Comparison of ENCODE assay signal across 1 cellular context in the genomic region with DNA sequence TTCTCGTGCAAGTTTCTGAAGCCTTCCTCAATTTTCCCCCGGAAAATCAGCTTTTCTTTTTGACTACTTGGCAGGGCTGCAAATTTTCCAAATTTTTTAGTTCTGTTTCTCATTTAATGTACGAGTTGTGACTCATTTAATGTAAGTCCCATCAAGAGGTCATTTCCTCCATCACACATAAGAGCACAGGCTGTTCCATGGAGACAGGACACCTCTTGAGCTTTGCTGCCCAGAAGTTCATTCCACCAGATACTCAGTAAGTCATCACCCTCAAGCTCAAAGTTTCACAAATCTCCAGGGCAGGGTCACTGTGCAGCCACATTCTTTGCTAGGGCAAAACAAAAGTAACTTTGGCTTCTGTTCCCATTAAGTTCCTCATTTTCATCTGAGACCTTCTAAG.
TF ChIP-seq lines count a peak whose summit lies in the region.

No MANE protein-coding gene starts in this region.

TF ChIP-seq in HepG2, 621 proteins besides CTCF, POLR2A, EP300 and RAD21 (continued from another document):
- TF ChIP-seq, protein P1, sequence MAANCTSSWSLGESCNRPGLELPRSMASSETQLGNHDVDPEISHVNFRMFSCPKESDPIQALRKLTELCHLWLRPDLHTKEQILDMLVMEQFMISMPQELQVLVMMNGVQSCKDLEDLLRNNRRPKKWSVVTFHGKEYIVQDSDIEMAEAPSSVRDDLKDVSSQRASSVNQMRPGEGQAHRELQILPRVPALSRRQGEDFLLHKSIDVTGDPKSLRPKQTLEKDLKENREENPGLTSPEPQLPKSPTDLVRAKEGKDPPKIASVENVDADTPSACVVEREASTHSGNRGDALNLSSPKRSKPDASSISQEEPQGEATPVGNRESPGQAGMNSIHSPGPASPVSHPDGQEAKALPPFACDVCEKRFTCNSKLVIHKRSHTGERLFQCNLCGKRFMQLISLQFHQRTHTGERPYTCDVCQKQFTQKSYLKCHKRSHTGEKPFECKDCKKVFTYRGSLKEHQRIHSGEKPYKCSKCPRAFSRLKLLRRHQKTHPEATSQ (CRISPR knock-in tag; IDR thresholded peaks at IDR 0.05; ENCODE audit: borderline replicate concordance): no peak
- TF ChIP-seq MBD4 (IDR thresholded peaks at IDR 0.05; ENCODE audit: borderline replicate concordance, low read length) (no peak), NFYB (CRISPR knock-in tag; IDR thresholded peaks at IDR 0.05) (no peak), IKZF1 (IDR thresholded peaks at IDR 0.05) (no peak), ZSCAN12 (CRISPR knock-in tag; IDR thresholded peaks at IDR 0.05) (no peak), HNRNPH1 (optimal IDR thresholded peaks at IDR 0.05; ENCODE audit: low read depth, low read length) (no peak), ZNF224 (CRISPR knock-in tag; IDR thresholded peaks at IDR 0.05) (no peak), ZNF20 (CRISPR knock-in tag; IDR thresholded peaks at IDR 0.05) (no peak), HNRNPUL1 (IDR thresholded peaks at IDR 0.05; ENCODE audit: low read depth, low read length) (no peak), ZEB1 (IDR thresholded peaks at IDR 0.05; ENCODE audit: insufficient replicate concordance, low read depth) (no peak), TEAD3 (CRISPR knock-in tag; optimal IDR thresholded peaks at IDR 0.05; ENCODE audit: borderline replicate concordance) (no peak), ZFP36 (IDR thresholded peaks at IDR 0.05; ENCODE audit: borderline replicate concordance, low read depth, low read length, partially characterized antibody) (no peak)
- TF ChIP-seq, protein P2, sequence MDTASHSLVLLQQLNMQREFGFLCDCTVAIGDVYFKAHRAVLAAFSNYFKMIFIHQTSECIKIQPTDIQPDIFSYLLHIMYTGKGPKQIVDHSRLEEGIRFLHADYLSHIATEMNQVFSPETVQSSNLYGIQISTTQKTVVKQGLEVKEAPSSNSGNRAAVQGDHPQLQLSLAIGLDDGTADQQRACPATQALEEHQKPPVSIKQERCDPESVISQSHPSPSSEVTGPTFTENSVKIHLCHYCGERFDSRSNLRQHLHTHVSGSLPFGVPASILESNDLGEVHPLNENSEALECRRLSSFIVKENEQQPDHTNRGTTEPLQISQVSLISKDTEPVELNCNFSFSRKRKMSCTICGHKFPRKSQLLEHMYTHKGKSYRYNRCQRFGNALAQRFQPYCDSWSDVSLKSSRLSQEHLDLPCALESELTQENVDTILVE (CRISPR knock-in tag; IDR thresholded peaks at IDR 0.05): no peak
- TF ChIP-seq, protein P3, sequence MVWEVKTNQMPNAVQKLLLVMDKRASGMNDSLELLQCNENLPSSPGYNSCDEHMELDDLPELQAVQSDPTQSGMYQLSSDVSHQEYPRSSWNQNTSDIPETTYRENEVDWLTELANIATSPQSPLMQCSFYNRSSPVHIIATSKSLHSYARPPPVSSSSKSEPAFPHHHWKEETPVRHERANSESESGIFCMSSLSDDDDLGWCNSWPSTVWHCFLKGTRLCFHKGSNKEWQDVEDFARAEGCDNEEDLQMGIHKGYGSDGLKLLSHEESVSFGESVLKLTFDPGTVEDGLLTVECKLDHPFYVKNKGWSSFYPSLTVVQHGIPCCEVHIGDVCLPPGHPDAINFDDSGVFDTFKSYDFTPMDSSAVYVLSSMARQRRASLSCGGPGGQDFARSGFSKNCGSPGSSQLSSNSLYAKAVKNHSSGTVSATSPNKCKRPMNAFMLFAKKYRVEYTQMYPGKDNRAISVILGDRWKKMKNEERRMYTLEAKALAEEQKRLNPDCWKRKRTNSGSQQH (CRISPR knock-in tag; IDR thresholded peaks at IDR 0.05; ENCODE audit: low read depth): no peak
- TF ChIP-seq, protein P4, sequence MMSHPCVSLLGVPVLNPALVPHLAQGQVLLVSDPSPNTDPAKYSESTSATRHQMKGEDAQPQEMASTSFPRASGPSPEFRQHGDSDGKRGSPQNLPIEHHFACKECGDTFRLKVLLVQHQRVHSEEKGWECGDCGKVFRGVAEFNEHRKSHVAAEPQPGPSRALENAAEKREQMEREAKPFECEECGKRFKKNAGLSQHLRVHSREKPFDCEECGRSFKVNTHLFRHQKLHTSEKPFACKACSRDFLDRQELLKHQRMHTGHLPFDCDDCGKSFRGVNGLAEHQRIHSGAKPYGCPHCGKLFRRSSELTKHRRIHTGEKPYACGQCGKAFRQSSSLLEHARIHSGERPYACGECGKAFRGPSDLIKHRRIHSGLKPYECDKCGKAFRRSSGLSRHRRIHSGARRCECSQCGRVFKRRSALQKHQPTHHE (CRISPR knock-in tag; IDR thresholded peaks at IDR 0.05; ENCODE audit: borderline replicate concordance): no peak
- TF ChIP-seq, protein P5, sequence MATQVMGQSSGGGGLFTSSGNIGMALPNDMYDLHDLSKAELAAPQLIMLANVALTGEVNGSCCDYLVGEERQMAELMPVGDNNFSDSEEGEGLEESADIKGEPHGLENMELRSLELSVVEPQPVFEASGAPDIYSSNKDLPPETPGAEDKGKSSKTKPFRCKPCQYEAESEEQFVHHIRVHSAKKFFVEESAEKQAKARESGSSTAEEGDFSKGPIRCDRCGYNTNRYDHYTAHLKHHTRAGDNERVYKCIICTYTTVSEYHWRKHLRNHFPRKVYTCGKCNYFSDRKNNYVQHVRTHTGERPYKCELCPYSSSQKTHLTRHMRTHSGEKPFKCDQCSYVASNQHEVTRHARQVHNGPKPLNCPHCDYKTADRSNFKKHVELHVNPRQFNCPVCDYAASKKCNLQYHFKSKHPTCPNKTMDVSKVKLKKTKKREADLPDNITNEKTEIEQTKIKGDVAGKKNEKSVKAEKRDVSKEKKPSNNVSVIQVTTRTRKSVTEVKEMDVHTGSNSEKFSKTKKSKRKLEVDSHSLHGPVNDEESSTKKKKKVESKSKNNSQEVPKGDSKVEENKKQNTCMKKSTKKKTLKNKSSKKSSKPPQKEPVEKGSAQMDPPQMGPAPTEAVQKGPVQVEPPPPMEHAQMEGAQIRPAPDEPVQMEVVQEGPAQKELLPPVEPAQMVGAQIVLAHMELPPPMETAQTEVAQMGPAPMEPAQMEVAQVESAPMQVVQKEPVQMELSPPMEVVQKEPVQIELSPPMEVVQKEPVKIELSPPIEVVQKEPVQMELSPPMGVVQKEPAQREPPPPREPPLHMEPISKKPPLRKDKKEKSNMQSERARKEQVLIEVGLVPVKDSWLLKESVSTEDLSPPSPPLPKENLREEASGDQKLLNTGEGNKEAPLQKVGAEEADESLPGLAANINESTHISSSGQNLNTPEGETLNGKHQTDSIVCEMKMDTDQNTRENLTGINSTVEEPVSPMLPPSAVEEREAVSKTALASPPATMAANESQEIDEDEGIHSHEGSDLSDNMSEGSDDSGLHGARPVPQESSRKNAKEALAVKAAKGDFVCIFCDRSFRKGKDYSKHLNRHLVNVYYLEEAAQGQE (IDR thresholded peaks at IDR 0.05; ENCODE audit: borderline replicate concordance in 1 of 2, low read depth in 1 of 2, low read length in 2 of 2): no peak
- TF ChIP-seq, protein P6, sequence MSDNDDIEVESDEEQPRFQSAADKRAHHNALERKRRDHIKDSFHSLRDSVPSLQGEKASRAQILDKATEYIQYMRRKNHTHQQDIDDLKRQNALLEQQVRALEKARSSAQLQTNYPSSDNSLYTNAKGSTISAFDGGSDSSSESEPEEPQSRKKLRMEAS (IDR thresholded peaks at IDR 0.05): no peak
